In the genomic region with DNA sequence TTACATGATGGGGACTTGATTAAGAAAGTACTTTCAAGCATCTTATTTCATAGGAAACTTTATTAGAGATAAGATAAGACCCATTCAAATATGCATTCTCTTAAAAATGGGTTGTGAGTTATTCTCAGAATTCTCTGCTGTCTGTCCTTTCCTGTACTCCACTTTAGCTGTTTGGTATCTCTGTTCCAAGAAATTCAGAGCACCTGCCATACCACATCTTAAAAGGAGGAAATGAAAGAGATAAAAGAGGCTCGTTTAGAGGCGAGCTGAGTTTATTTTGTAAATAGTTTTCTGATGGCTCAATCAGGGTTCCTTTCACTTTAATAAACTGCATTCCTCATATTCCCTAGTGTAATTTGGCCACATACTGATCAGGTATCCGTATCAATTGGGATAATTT, we compare ENCODE assay signal across 8 cellular contexts.
DNase-seq lines count a peak whose midpoint lies in the region; ATAC-seq and TF ChIP-seq lines count a peak whose summit lies in the region.

No MANE protein-coding gene starts in this region.

- H3K27me3 ChIP-seq in spleen (replicated peaks in 1 of 7) (no peaks in the 10 kb centered on the region), Karpas-422 (ENCODE audit: low read length) (no peaks in the 10 kb centered on the region), testis (no peaks in the 10 kb centered on the region)

- intact Hi-C loops in activated CD8-positive, alpha-beta T cell treated with anti-CD3 and anti-CD28 coated beads for 36 hours (cut with micrococcal nuclease), result loop anchor here (2.0 kb wide), 1 partner anchor 78 kb away; no protein-coding TSS in a partner anchor
- intact Hi-C loops in spleen (cut with DNase I; ENCODE audit: low total_unique reads), result no loop called here
- intact Hi-C loops in testis (cut with DNase I; ENCODE audit: low total_unique reads), result no loop called here
- intact Hi-C loops in CD14-positive monocyte (cut with micrococcal nuclease), result no loop called here

- H3K9me2 ChIP-seq in Karpas-422 (replicated peaks; ENCODE audit: insufficient read depth, low read length), result no peaks in the 10 kb centered on the region

- H3K4me1 ChIP-seq in spleen (peaks cover 26 to 62% (median 41%) of the 10 kb centered on the region in 6 donors), Karpas-422 (ENCODE audit: low read length) (no peaks in the 10 kb centered on the region), testis (peaks cover 12% of the 10 kb centered on the region)

- H3K4me1 Mint-ChIP-seq in activated CD8-positive, alpha-beta T cell treated with anti-CD3 and anti-CD28 coated beads for 36 hours (ENCODE audit: low read depth), result peaks cover 63% of the 10 kb centered on the region
- H3K4me1 Mint-ChIP-seq in CD14-positive monocyte, result peaks cover 24% of the 10 kb centered on the region

- no peaks in the 10 kb centered on the region for H3K9me3 Mint-ChIP-seq in activated CD8-positive, alpha-beta T cell treated with anti-CD3 and anti-CD28 coated beads for 36 hours
- H3K9me3 Mint-ChIP-seq in CD14-positive monocyte, result no peaks in the 10 kb centered on the region

- peaks cover 0 to 18% (median 0%) of the 10 kb centered on the region in 6 donors for H3K36me3 ChIP-seq in spleen
- H3K36me3 ChIP-seq in Karpas-422 (ENCODE audit: insufficient read depth, low read length), result no peaks in the 10 kb centered on the region
- no peaks in the 10 kb centered on the region for H3K36me3 ChIP-seq in testis (ENCODE audit: low read depth, missing control alignments)

- no peak for TF ChIP-seq CTCF in activated CD8-positive, alpha-beta T cell treated with anti-CD3 and anti-CD28 coated beads for 36 hours (IDR thresholded peaks at IDR 0.05)
- TF ChIP-seq CTCF in spleen (IDR thresholded peaks at IDR 0.05 in 8 of 11, conservative IDR thresholded peaks at IDR 0.05 in 3 of 11) (no peak), testis (IDR thresholded peaks at IDR 0.05) (no peak), CD14-positive monocyte (IDR thresholded peaks at IDR 0.05) (no peak)

- POLR2A ChIA-PET in activated CD8-positive, alpha-beta T cell treated with anti-CD3 and anti-CD28 coated beads for 36 hours (lab: Charles Lee), result interaction anchor here (0.8 kb wide), 1 partner anchor 79 kb away, joined by 4 read pairs; no protein-coding TSS in a partner anchor

- H3K27ac ChIP-seq in spleen (peak overlapping the region; percentile 16 to 81 (median 62)), Karpas-422 (ENCODE audit: low read length) (no peak overlapping the region), testis (no peak overlapping the region)

- peak overlapping the region; percentile 54 for H3K4me3 Mint-ChIP-seq in activated CD8-positive, alpha-beta T cell treated with anti-CD3 and anti-CD28 coated beads for 36 hours
- H3K4me3 Mint-ChIP-seq in CD14-positive monocyte, result no peak overlapping the region

- no peaks in the 10 kb centered on the region for H3K79me2 ChIP-seq in Karpas-422 (ENCODE audit: low read length)

- no peak overlapping the region for H3K9ac ChIP-seq in Karpas-422 (ENCODE audit: low read length)

- ATAC-seq in activated CD4-positive, CD25-positive, alpha-beta regulatory T cell treated with anti-CD3 and anti-CD28 coated beads, Interleukin-2, amount 50 U/mL, for 24 hours, result peak; percentile 61 to 66
- peak; percentile 81 for ATAC-seq in HG03064 (IDR thresholded peaks at IDR 0.05; ENCODE audit: low read depth, unreplicated experiment)
- ATAC-seq in activated CD8-positive, alpha-beta T cell treated with anti-CD3 and anti-CD28 coated beads for 36 hours, result peak; percentile 72

- TF ChIP-seq POLR2A in spleen (IDR thresholded peaks at IDR 0.05), result no peak
- TF ChIP-seq POLR2A in testis (IDR thresholded peaks at IDR 0.05), result no peak

- H4K20me1 ChIP-seq in Karpas-422 (ENCODE audit: insufficient read depth, low read depth, low read length), result no peaks in the 10 kb centered on the region

- H3K4me3 ChIP-seq in spleen (peak overlapping the region in 1 of 8 donors; percentile 1), Karpas-422 (ENCODE audit: low read length) (no peak overlapping the region), testis (no peak overlapping the region)

- H2AFZ ChIP-seq in Karpas-422 (ENCODE audit: low read length), result no peak overlapping the region

- H3K9me3 ChIP-seq in spleen (no peaks in the 10 kb centered on the region), Karpas-422 (ENCODE audit: low read length) (peaks cover 16% of the 10 kb centered on the region), testis (no peaks in the 10 kb centered on the region)

- H3K27ac Mint-ChIP-seq in activated CD8-positive, alpha-beta T cell treated with anti-CD3 and anti-CD28 coated beads for 36 hours, result peak overlapping the region; percentile 89
- H3K27ac Mint-ChIP-seq in CD14-positive monocyte, result peak overlapping the region in 3 of 7 donors; percentile 25 to 81 (median 48)

- CTCF ChIA-PET in activated CD8-positive, alpha-beta T cell treated with anti-CD3 and anti-CD28 coated beads for 36 hours (lab: Charles Lee), result interaction anchor here (0.8 to 2.2 kb wide), 7 partner anchors 10 to 144 kb away, joined by 3 to 11 read pairs (median 5); no protein-coding TSS in a partner anchor

- DNase-seq in activated CD4-positive, CD25-positive, alpha-beta regulatory T cell treated with anti-CD3 and anti-CD28 coated beads, Interleukin-2, amount 50 U/mL, for 72 hours, result no peak
- DNase-seq in activated CD8-positive, alpha-beta T cell treated with anti-CD3 and anti-CD28 coated beads for 36 hours, result no peak
- DNase-seq in spleen, result no peak
- DNase-seq in Karpas-422, result no peak
- no peak for DNase-seq in testis
- DNase-seq in CD14-positive monocyte (ENCODE audit: low spot score), result no peak

- no peak overlapping the region for H3K4me2 ChIP-seq in Karpas-422 (ENCODE audit: low read depth, low read length, poor library complexity, severe bottlenecking)

- WGBS in spleen, 5 donors, result 21 to 32% (median 26%) methylated on average over 3 of the region's 3 CpGs
- WGBS in testis, 2 donors, result 34 to 38% methylated on average over 3 of the region's 3 CpGs

- H3K27me3 Mint-ChIP-seq in activated CD8-positive, alpha-beta T cell treated with anti-CD3 and anti-CD28 coated beads for 36 hours, result no peaks in the 10 kb centered on the region
- H3K27me3 Mint-ChIP-seq in CD14-positive monocyte (ENCODE audit: low read depth in 3 of 3), result no peaks in the 10 kb centered on the region

- peaks cover 40% of the 10 kb centered on the region for H3K36me3 Mint-ChIP-seq in activated CD8-positive, alpha-beta T cell treated with anti-CD3 and anti-CD28 coated beads for 36 hours (ENCODE audit: low read depth)
- peaks cover 32 to 40% of the 10 kb centered on the region in 2 donors for H3K36me3 Mint-ChIP-seq in CD14-positive monocyte

Comparison
In these comparisons a context has a peak if more than half of its experiments do, and no peak if none do; other contexts are left out.
1. H3K27ac ChIP-seq: peak in spleen (8 of 8); none in Karpas-422 (single experiment) and testis (0 of 2).
2. Peak in every context shown above with its lines, with median percentiles within 50 percentile points of each other: ATAC-seq.